24 cellular contexts compared by ENCODE assay signal in the genomic region with DNA sequence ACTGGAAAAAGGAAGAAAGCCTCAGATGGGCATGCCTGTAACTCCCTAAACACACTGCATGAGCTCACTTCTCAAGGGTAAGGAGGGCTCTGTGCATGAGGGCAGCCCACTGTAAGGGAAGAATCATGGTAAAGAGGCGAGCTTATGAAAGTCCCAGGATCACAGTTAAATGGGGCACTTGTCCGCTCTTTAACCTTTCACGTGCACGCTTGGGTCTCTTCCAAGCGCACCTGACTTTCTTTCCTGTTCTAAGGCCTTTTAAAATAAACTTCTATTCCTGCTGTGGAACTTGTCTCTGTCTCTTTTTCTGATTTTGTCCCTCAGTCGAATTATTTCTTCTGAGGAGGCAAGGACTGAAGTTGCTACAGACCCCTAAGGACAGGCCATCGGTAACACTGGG.
"Had no signal": no experiment of that assay in that cellular context is flagged by ENCODE, and none has a peak within 500 bp of the region (broad histone marks: within the 10 kb centered on the region; RNA-seq: fewer than 3 reads in every experiment).

No MANE protein-coding gene starts in this region.

- H3K27ac Mint-ChIP-seq: effector memory CD8-positive, alpha-beta T cell; immature natural killer cell; memory B cell; natural killer cell; stimulated activated naive CD8-positive, alpha-beta T cell treated with anti-CD3 and anti-CD28 coated beads, Interleukin-15, amount 100 ng/mL, for 72 hours had no signal

- H3K4me1 Mint-ChIP-seq: immature natural killer cell; memory B cell; natural killer cell; neural crest cell; stimulated activated naive CD8-positive, alpha-beta T cell treated with anti-CD3 and anti-CD28 coated beads, Interleukin-15, amount 100 ng/mL, for 72 hours had no signal

- H3K27me3 Mint-ChIP-seq: effector memory CD8-positive, alpha-beta T cell; memory B cell; stimulated activated naive CD8-positive, alpha-beta T cell treated with anti-CD3 and anti-CD28 coated beads, Interleukin-15, amount 100 ng/mL, for 72 hours had no signal

- FAIRE-seq: endometrium, frontal cortex, pancreas had no signal

- H3K9me3 Mint-ChIP-seq: effector memory CD8-positive, alpha-beta T cell; immature natural killer cell; memory B cell; natural killer cell; neural crest cell; stimulated activated naive CD8-positive, alpha-beta T cell treated with anti-CD3 and anti-CD28 coated beads, Interleukin-15, amount 100 ng/mL, for 72 hours had no signal

- H3K27ac ChIP-seq: neutrophil, pancreas, skin epidermis, suprapubic skin had no signal

- H3K36me3 ChIP-seq: neutrophil, pancreas, suprapubic skin had no signal

- H3K36me3 Mint-ChIP-seq: memory B cell, natural killer cell had no signal

- H3K27me3 ChIP-seq: neutrophil, suprapubic skin had no signal

- ATAC-seq: effector memory CD8-positive, alpha-beta T cell; left cardiac atrium; left ventricle myocardium superior; natural killer cell; pancreas; stimulated activated naive CD8-positive, alpha-beta T cell treated with anti-CD3 and anti-CD28 coated beads, Interleukin-15, amount 100 ng/mL, for 72 hours had no signal

- H3K4me3 ChIP-seq: lung, pancreas, skin epidermis, suprapubic skin had no signal

- DNase-seq: cortex of kidney; effector memory CD8-positive, alpha-beta T cell; hypothalamus; immature natural killer cell; islet precursor cell; left cardiac atrium; left ventricle myocardium superior; natural killer cell; pancreas; retina; stimulated activated CD4-positive, alpha-beta T cell treated with anti-CD3 and anti-CD28 coated beads, Interleukin-15, amount 100 ng/mL, for 24 hours; stimulated activated CD4-positive, alpha-beta T cell treated with anti-CD3 and anti-CD28 coated beads, Interleukin-2, amount 100 ng/mL, for 48 hours; stimulated activated CD8-positive, alpha-beta memory T cell treated with anti-CD3 and anti-CD28 coated beads, Interleukin-4, amount 100 ng/mL, for 48 hours; stimulated activated naive CD4-positive, alpha-beta T cell; stimulated activated naive CD8-positive, alpha-beta T cell treated with anti-CD3 and anti-CD28 coated beads, Interleukin-15, amount 100 ng/mL, for 72 hours; trophoblast cell had no signal

- H3K4me3 Mint-ChIP-seq: effector memory CD8-positive, alpha-beta T cell; immature natural killer cell; memory B cell; natural killer cell; neural crest cell; stimulated activated naive CD8-positive, alpha-beta T cell treated with anti-CD3 and anti-CD28 coated beads, Interleukin-15, amount 100 ng/mL, for 72 hours had no signal

- H3K9me3 ChIP-seq: neutrophil, pancreas, suprapubic skin had no signal

- H3K4me1 ChIP-seq: pancreas, suprapubic skin had no signal
